Comparison of ENCODE assay signal across 8 cellular contexts in genomic region chr3:61371123-61371522, GRCh38.
DNase-seq lines count a peak whose midpoint lies in the region; TF ChIP-seq lines count a peak whose summit lies in the region.

No MANE protein-coding gene starts in this region.

- no peaks in the 10 kb centered on the region for H3K27me3 ChIP-seq in dorsolateral prefrontal cortex
- H3K27me3 ChIP-seq in thyroid gland, result no peaks in the 10 kb centered on the region

- H3K27ac ChIP-seq in dorsolateral prefrontal cortex (no peak overlapping the region), thyroid gland (no peak overlapping the region)

- DNase-seq in AG09319 (ENCODE audit: extremely low read depth, low read depth) (no peak), NAMALWA (ENCODE audit: low spot score) (peak; percentile 52), dorsolateral prefrontal cortex (no peak), thyroid gland (no peak), Ammon's horn (ENCODE audit: low spot score) (no peak)
- peak; percentile 21 to 24 for DNase-seq in stimulated activated CD4-positive, alpha-beta T cell treated with anti-CD3 and anti-CD28 coated beads, Interleukin-2, amount 100 ng/mL, for 24 hours
- DNase-seq in effector CD8-positive, alpha-beta T cell (lab: John Stamatoyannopoulos, UW), result no peak

- TF ChIP-seq CTCF in AG09319 (IDR thresholded peaks at IDR 0.05; ENCODE audit: low read depth, low read length) (peak; percentile 23), GM12875 (IDR thresholded peaks at IDR 0.05; ENCODE audit: borderline replicate concordance, insufficient read depth, low read depth, low read length) (peak; percentile 70; the same call in 1 of the 2 replicates), dorsolateral prefrontal cortex (IDR thresholded peaks at IDR 0.05 in 54 of 56, conservative IDR thresholded peaks at IDR 0.05 in 2 of 56; ENCODE audit: low read depth in 1 of 56, partially characterized antibody in 56 of 56) (peak in 53 of 56 donors; percentile 13 to 59 (median 36)), thyroid gland (IDR thresholded peaks at IDR 0.05) (peak in 2 of 6 experiments; percentile 15 to 23)

- H3K36me3 ChIP-seq in thyroid gland, result no peaks in the 10 kb centered on the region

- TF ChIP-seq POLR2A in thyroid gland (IDR thresholded peaks at IDR 0.05), result no peak

- H3K9me3 ChIP-seq in thyroid gland, result no peaks in the 10 kb centered on the region

- intact Hi-C loops in dorsolateral prefrontal cortex (cut with DNase I) (no loop called here), thyroid gland (cut with DNase I) (no loop called here)

- WGBS in thyroid gland, 2 donors, result 91 to 98% methylated on average over 1 of the region's 1 CpG

- no peak overlapping the region for H3K4me3 ChIP-seq in GM12875 (ENCODE audit: low read depth, low read length)
- no peak overlapping the region for H3K4me3 ChIP-seq in dorsolateral prefrontal cortex
- no peak overlapping the region for H3K4me3 ChIP-seq in thyroid gland (replicated peaks in 1 of 3)

- no peaks in the 10 kb centered on the region for H3K4me1 ChIP-seq in thyroid gland

Comparison
In these comparisons a context has a peak if more than half of its experiments do, and no peak if none do; other contexts are left out.
1. DNase-seq: peak in NAMALWA (single experiment) and stimulated activated CD4-positive, alpha-beta T cell treated with anti-CD3 and anti-CD28 coated beads, Interleukin-2, amount 100 ng/mL, for 24 hours (2 of 2); none in AG09319 (single experiment), dorsolateral prefrontal cortex (0 of 10), thyroid gland (0 of 2), Ammon's horn (single experiment) and effector CD8-positive, alpha-beta T cell (single experiment).